Comparison of ENCODE assay signal across 19 cellular contexts in genomic region chr12:114702462-114702861, GRCh38. TPM values are rescaled to one million over a fixed set of nuclear protein-coding genes. Genes with fewer than 3 reads are reported as not detected.
DNase-seq lines count a peak whose midpoint lies in the region; TF ChIP-seq lines count a peak whose summit lies in the region.
"Had no signal": no experiment of that assay in that cellular context is flagged by ENCODE, and none has a peak within 500 bp of the region (broad histone marks: within the 10 kb centered on the region; RNA-seq: fewer than 3 reads in every experiment).

No MANE protein-coding gene starts in this region.

- intact Hi-C loops in thyroid gland (cut with DNase I): no loop called here

- H3K9me3 ChIP-seq in ES-I3 (ENCODE audit: control insufficient read depth, insufficient read depth, low read length) (no peaks in the 10 kb centered on the region), WERI-Rb-1 (ENCODE audit: severe bottlenecking) (peaks cover 5% of the 10 kb centered on the region), iPS-20b (ENCODE audit: insufficient read depth, low read depth, low read length) (peaks cover 4% of the 10 kb centered on the region; the same call in 1 of the 2 replicates), thyroid gland (no peaks in the 10 kb centered on the region)
- H3K9me3 ChIP-seq: BE2C, Peyer's patch had no signal

- H3K9ac ChIP-seq in ES-I3 (ENCODE audit: low read depth, low read length): peak overlapping the region; percentile 46; the same call in 1 of the 2 replicates
- H3K9ac ChIP-seq in iPS-20b (ENCODE audit: low read depth, low read length): no peak overlapping the region

- peaks cover 54% of the 10 kb centered on the region for H3K27me3 ChIP-seq in WERI-Rb-1 (ENCODE audit: insufficient read depth, low read depth, severe bottlenecking)
- peaks cover 93% of the 10 kb centered on the region for H3K27me3 ChIP-seq in iPS-20b (ENCODE audit: insufficient read depth, low read length)
- no peaks in the 10 kb centered on the region for H3K27me3 ChIP-seq in thyroid gland
- H3K27me3 ChIP-seq: BE2C had no signal

- 20 to 26% methylated on average over 10 of the region's 10 CpGs for WGBS in thyroid gland, 2 donors

- H3K4me3 ChIP-seq in WERI-Rb-1 (ENCODE audit: low read depth, low read length) (peak overlapping the region; percentile 31; the same call in 1 of the 2 replicates), iPS-20b (ENCODE audit: low read length) (peak overlapping the region; percentile 9; the same call in 1 of the 2 replicates), thyroid gland (replicated peaks in 1 of 3) (no peak overlapping the region)
- H3K4me3 ChIP-seq: Peyer's patch had no signal

- H3K27ac ChIP-seq in WERI-Rb-1 (no peak overlapping the region), iPS-20b (ENCODE audit: low read length) (no peak overlapping the region), thyroid gland (peak overlapping the region; percentile 87 to 99 (median 92))
- H3K27ac ChIP-seq: Peyer's patch had no signal

- DNase-seq in WERI-Rb-1 (no peak), thyroid gland (no peak), hepatic stellate cell (ENCODE audit: low spot score) (no peak), NCI-H69 (lab: John Stamatoyannopoulos, UW) (no peak)
- DNase-seq in activated CD4-positive, alpha-beta T cell treated with anti-CD3 and anti-CD28 coated beads, Interleukin-2, amount 50 U/mL, for 48 hours: no peak
- DNase-seq: BE2C; CD4-positive, CD25-positive, alpha-beta regulatory T cell; DMS79 treated with DMSO at 0.1 percent for 48 hours; HCEC 1CT; NCI-H146; NCI-H2029; NCI-H2171; NCI-H345; NCI-H524; Peyer's patch had no signal

- no peak for TF ChIP-seq CTCF in WERI-Rb-1 (IDR thresholded peaks at IDR 0.05; ENCODE audit: low read depth, low read length)
- TF ChIP-seq CTCF in thyroid gland (IDR thresholded peaks at IDR 0.05): no peak

- H3K36me3 ChIP-seq in ES-I3 (ENCODE audit: insufficient read depth, low read length) (no peaks in the 10 kb centered on the region), WERI-Rb-1 (no peaks in the 10 kb centered on the region), iPS-20b (ENCODE audit: insufficient read depth, low read depth, low read length) (no peaks in the 10 kb centered on the region), thyroid gland (no peaks in the 10 kb centered on the region)
- H3K36me3 ChIP-seq: BE2C, Peyer's patch had no signal

- H3K4me1 ChIP-seq in ES-I3 (ENCODE audit: insufficient read depth, low read length): peaks cover 28% of the 10 kb centered on the region
- H3K4me1 ChIP-seq in iPS-20b (ENCODE audit: insufficient read depth, low read length): peaks cover 30% of the 10 kb centered on the region
- H3K4me1 ChIP-seq in thyroid gland: peaks cover 36 to 48% of the 10 kb centered on the region in 2 donors

- TF ChIP-seq POLR2A in thyroid gland (IDR thresholded peaks at IDR 0.05): no peak

RNA-seq across cellular contexts. Expression of gene TBX3, which starts 18.5 kb away (rescaled TPM):
- 100 to 1,000 TPM; 104 to 258 (median 192) TPM for total RNA-seq in thyroid gland
- total RNA-seq: CD4-positive, CD25-positive, alpha-beta regulatory T cell; G401; OCI-LY7 had no signal

Comparison
In these comparisons a context has a peak if more than half of its experiments do, and no peak if none do; other contexts are left out.
1. H3K27ac ChIP-seq: peak in thyroid gland (3 of 3); none in WERI-Rb-1 (single experiment) and iPS-20b (single experiment).
2. H3K4me3 ChIP-seq: peak in WERI-Rb-1 (single experiment) and iPS-20b (single experiment); none in thyroid gland (0 of 3).